Comparison of ENCODE assay signal across 8 cellular contexts in genomic region chr15:77959094-77959879, GRCh38.
A peak's percentile ranks its signal among the peaks of the same experiment; 100 is the strongest.
DNase-seq lines count a peak whose midpoint lies in the region; ATAC-seq lines count a peak whose summit lies in the region.

No MANE protein-coding gene starts in this region.

- DNase-seq in NCI-H2081 (lab: John Stamatoyannopoulos, UW) (peak; percentile 76 to 77), NCI-H2081 treated with DMSO at 0.1 percent for 48 hours (lab: John Stamatoyannopoulos, UW) (no peak), NCI-H748 (lab: John Stamatoyannopoulos, UW; ENCODE audit: unreplicated experiment) (peak; percentile 55), midbrain (lab: John Stamatoyannopoulos, UW) (peak; percentile 68)
- DNase-seq in activated CD8-positive, alpha-beta memory T cell treated with anti-CD3 and anti-CD28 coated beads for 1 hour (ENCODE audit: extremely low read depth in 1 of 2, low read depth in 1 of 2), result peak; percentile 34 to 61
- DNase-seq in effector memory CD8-positive, alpha-beta T cell, result peak; percentile 72 to 78 (median 73)
- DNase-seq in stimulated activated CD8-positive, alpha-beta memory T cell treated with anti-CD3 and anti-CD28 coated beads, Interleukin-15, amount 100 ng/mL, for 48 hours (ENCODE audit: low read depth in 2 of 2), result peak; percentile 60 to 62

- no peak overlapping the region for H3K27ac Mint-ChIP-seq in effector memory CD8-positive, alpha-beta T cell

- H3K36me3 Mint-ChIP-seq in effector memory CD8-positive, alpha-beta T cell (ENCODE audit: insufficient read depth), result no peaks in the 10 kb centered on the region

- peaks cover 0 to 24% of the 10 kb centered on the region in 2 donors for H3K27me3 Mint-ChIP-seq in effector memory CD8-positive, alpha-beta T cell

- H3K9me3 Mint-ChIP-seq in effector memory CD8-positive, alpha-beta T cell, result no peaks in the 10 kb centered on the region

- peaks cover 7 to 9% of the 10 kb centered on the region in 2 donors for H3K4me1 Mint-ChIP-seq in effector memory CD8-positive, alpha-beta T cell (ENCODE audit: low read depth in 2 of 2)

- no peak overlapping the region for H3K4me3 Mint-ChIP-seq in effector memory CD8-positive, alpha-beta T cell

- ATAC-seq in HG03097 (IDR thresholded peaks at IDR 0.05; ENCODE audit: low FRiP score, unreplicated experiment), result peak; percentile 87
- ATAC-seq in effector memory CD8-positive, alpha-beta T cell (replicated peaks), result peak; percentile 97
